ENCODE assay signal across 8 cellular contexts in genomic region chr11:64304316-64305072, GRCh38. TPM values are rescaled to one million over a fixed set of nuclear protein-coding genes. Genes with fewer than 3 reads are reported as not detected.
DNase-seq lines count a peak whose midpoint lies in the region; ATAC-seq and TF ChIP-seq lines count a peak whose summit lies in the region.

No MANE protein-coding gene starts in this region.

- H3K4me3 ChIP-seq in esophagus muscularis mucosa, result peak overlapping the region; percentile 69 to 84 (median 78)
- peak overlapping the region; percentile 70 to 79 for H3K4me3 ChIP-seq in muscle layer of duodenum (ENCODE audit: low read depth in 1 of 2, low read length in 2 of 2)

- TF ChIP-seq POLR2A in esophagus muscularis mucosa (IDR thresholded peaks at IDR 0.05; ENCODE audit: low read depth), result no peak

- DNase-seq in DMS53 (lab: John Stamatoyannopoulos, UW) (peak; percentile 97), KG1 (lab: John Stamatoyannopoulos, UW) (peak; percentile 92), esophagus muscularis mucosa (ENCODE audit: extremely low spot score) (peak; percentile 98)
- peak; percentile 96 for DNase-seq in activated T-cell treated with anti-CD3 and anti-CD28 coated beads, Interleukin-2, amount 50 U/mL, for 4 hours
- peak; percentile 84 to 89 for DNase-seq in stimulated activated CD8-positive, alpha-beta memory T cell treated with anti-CD3 and anti-CD28 coated beads, Interleukin-7, amount 100 ng/mL, for 4 hours (ENCODE audit: low read depth in 2 of 2)

- H3K27me3 Mint-ChIP-seq in activated T-cell treated with anti-CD3 and anti-CD28 coated beads, Interleukin-2, amount 50 U/mL, for 4 hours (ENCODE audit: low read depth), result peaks cover 19% of the 10 kb centered on the region

- H3K9me3 ChIP-seq in esophagus muscularis mucosa (no peaks in the 10 kb centered on the region), muscle layer of duodenum (ENCODE audit: control insufficient read depth in 1 of 2, low read length in 2 of 2) (no peaks in the 10 kb centered on the region)

- peaks cover 7% of the 10 kb centered on the region for H3K36me3 Mint-ChIP-seq in activated T-cell treated with anti-CD3 and anti-CD28 coated beads, Interleukin-2, amount 50 U/mL, for 4 hours (ENCODE audit: insufficient read depth)

- H3K9me3 Mint-ChIP-seq in activated T-cell treated with anti-CD3 and anti-CD28 coated beads, Interleukin-2, amount 50 U/mL, for 4 hours, result no peaks in the 10 kb centered on the region

- H3K4me1 ChIP-seq in esophagus muscularis mucosa (peaks cover 31 to 61% (median 58%) of the 10 kb centered on the region in 4 donors), muscle layer of duodenum (ENCODE audit: control insufficient read depth in 1 of 2, insufficient read depth in 2 of 2, low read length in 2 of 2) (peaks cover 6 to 36% of the 10 kb centered on the region in 2 donors)

- peak; percentile 82 to 88 (median 88) for TF ChIP-seq CTCF in esophagus muscularis mucosa (IDR thresholded peaks at IDR 0.05)

- 0% methylated on average over 30 of the region's 46 CpGs for WGBS in esophagus muscularis mucosa

- intact Hi-C loops in esophagus muscularis mucosa (cut with DNase I), result loop anchor here (5.0 kb wide), 1 partner anchor 37 kb away; no protein-coding TSS in a partner anchor

- TF ChIP-seq EP300 in esophagus muscularis mucosa (IDR thresholded peaks at IDR 0.05), result no peak

- H3K4me3 Mint-ChIP-seq in activated T-cell treated with anti-CD3 and anti-CD28 coated beads, Interleukin-2, amount 50 U/mL, for 4 hours, result peak overlapping the region; percentile 88

- peak; percentile 34 for ATAC-seq in GM21576 (IDR thresholded peaks at IDR 0.05; ENCODE audit: unreplicated experiment)
- ATAC-seq in activated T-cell treated with anti-CD3 and anti-CD28 coated beads, Interleukin-2, amount 50 U/mL, for 4 hours, result peak; percentile 35 to 37

- H3K4me1 Mint-ChIP-seq in activated T-cell treated with anti-CD3 and anti-CD28 coated beads, Interleukin-2, amount 50 U/mL, for 4 hours (ENCODE audit: low read depth), result peaks cover 33% of the 10 kb centered on the region

- H3K27ac ChIP-seq in esophagus muscularis mucosa (replicated peaks in 1 of 4) (peak overlapping the region; percentile 86 to 98 (median 92)), muscle layer of duodenum (ENCODE audit: low read length) (peak overlapping the region; percentile 96)

- H3K36me3 ChIP-seq in esophagus muscularis mucosa (peaks cover 0 to 5% (median 0%) of the 10 kb centered on the region in 4 donors), muscle layer of duodenum (ENCODE audit: control insufficient read depth in 1 of 2, insufficient read depth in 2 of 2, low read length in 2 of 2) (no peaks in the 10 kb centered on the region)

- peaks cover 0 to 39% (median 16%) of the 10 kb centered on the region in 4 donors for H3K27me3 ChIP-seq in esophagus muscularis mucosa
- peaks cover 14% of the 10 kb centered on the region for H3K27me3 ChIP-seq in muscle layer of duodenum (ENCODE audit: low read depth, low read length)

TF ChIP-seq in PFSK-1, 5 proteins besides CTCF, POLR2A, EP300 and RAD21:
- TF ChIP-seq POLR2AphosphoS5 (IDR thresholded peaks at IDR 0.05; ENCODE audit: low read depth, low read length) (peak; percentile 80), FOXP2 (optimal IDR thresholded peaks at IDR 0.05; ENCODE audit: borderline replicate concordance, extremely low read depth, extremely low read length, insufficient read depth) (peak; percentile 34), SIN3A (IDR thresholded peaks at IDR 0.05; ENCODE audit: borderline replicate concordance, insufficient read depth, low read length) (0 out of 2 replicates have a peak, but pooled peaks have one; percentile 29), REST (IDR thresholded peaks at IDR 0.05; ENCODE audit: insufficient read depth in 1 of 2, low read depth in 2 of 2, low read length in 2 of 2) (no peak), TAF1 (IDR thresholded peaks at IDR 0.05; ENCODE audit: borderline replicate concordance, insufficient read depth, low read length) (no peak)
TF ChIP-seq in PFSK-1: peak in this region for 3.

RNA-seq across cellular contexts. Expression of gene ESRRA, which starts 0.8 kb away (rescaled TPM):
- 90.5 TPM for polyA plus RNA-seq in PFSK-1 (2012; ENCODE audit: insufficient read length, low read depth)
- total RNA-seq in activated T-cell treated with anti-CD3 and anti-CD28 coated beads, Interleukin-2, amount 50 U/mL, for 4 hours, result 10 to 100 TPM; 81.5 to 93.4 (median 89.3) TPM
- 10 to 100 TPM; 63.5 to 95.8 (median 76.1) TPM for total RNA-seq in esophagus muscularis mucosa

RNA-seq across cellular contexts. Expression of gene CATSPERZ, which starts 4.3 kb away (rescaled TPM):
- polyA plus RNA-seq in PFSK-1 (2012; ENCODE audit: insufficient read length, low read depth), result 13.6 TPM
- not detected for total RNA-seq in activated T-cell treated with anti-CD3 and anti-CD28 coated beads, Interleukin-2, amount 50 U/mL, for 4 hours
- under 1 TPM in 1 of 4 donors, not detected in 3; 0.80 TPM for total RNA-seq in esophagus muscularis mucosa

RNA-seq across cellular contexts. Expression of gene TRMT112, which starts 12.9 kb away (rescaled TPM):
- polyA plus RNA-seq in PFSK-1 (2012; ENCODE audit: insufficient read length, low read depth), result 224 TPM
- 100 to 1,000 TPM; 432 to 461 (median 438) TPM for total RNA-seq in activated T-cell treated with anti-CD3 and anti-CD28 coated beads, Interleukin-2, amount 50 U/mL, for 4 hours
- total RNA-seq in esophagus muscularis mucosa, result 100 to 1,000 TPM; 202 to 281 (median 212) TPM

RNA-seq across cellular contexts. Expression of gene KCNK4, which starts 13.4 kb away (rescaled TPM):
- not detected for polyA plus RNA-seq in PFSK-1 (2012; ENCODE audit: insufficient read length, low read depth)
- total RNA-seq in activated T-cell treated with anti-CD3 and anti-CD28 coated beads, Interleukin-2, amount 50 U/mL, for 4 hours, result not detected
- total RNA-seq in esophagus muscularis mucosa, result not detected

RNA-seq across cellular contexts. Expression of gene PRDX5, which starts 13.4 kb away (rescaled TPM):
- 747 TPM for polyA plus RNA-seq in PFSK-1 (2012; ENCODE audit: insufficient read length, low read depth)
- total RNA-seq in activated T-cell treated with anti-CD3 and anti-CD28 coated beads, Interleukin-2, amount 50 U/mL, for 4 hours, result 10 to 100 TPM; 78.3 to 96.8 (median 81.0) TPM
- 100 to 1,000 TPM; 144 to 178 (median 155) TPM for total RNA-seq in esophagus muscularis mucosa

Comparison
In these comparisons a context has a peak if more than half of its experiments do, and no peak if none do; other contexts are left out.
1. Peak in every context shown above with its lines: DNase-seq, ATAC-seq, H3K4me3 ChIP-seq and H3K27ac ChIP-seq.